Comparison of ENCODE assay signal across 30 cellular contexts in genomic region chr20:53695797-53696527, GRCh38.
"Had no signal": no experiment of that assay in that cellular context is flagged by ENCODE, and none has a peak within 500 bp of the region (broad histone marks: within the 10 kb centered on the region; RNA-seq: fewer than 3 reads in every experiment).

No MANE protein-coding gene starts in this region.

- H3K9ac ChIP-seq: neural progenitor cell had no signal

- H3K27me3 ChIP-seq: breast epithelium, esophagus muscularis mucosa, foreskin keratinocyte, heart left ventricle, neural progenitor cell, upper lobe of left lung, vagina had no signal

- ATAC-seq: activated CD4-positive, CD25-positive, alpha-beta regulatory T cell treated with anti-CD3 and anti-CD28 coated beads, Interleukin-2, amount 50 U/mL, for 24 hours; foreskin keratinocyte; left colon; naive thymus-derived CD4-positive, alpha-beta T cell; sciatic nerve; stimulated activated memory B cell treated with anti-CD40 and anti-IgM and Interleukin-4, amounts not matched to agents 10 μg/mL and 1 μg/mL and 100 μg/mL, for 72 hours; stimulated activated naive CD8-positive, alpha-beta T cell treated with anti-CD3 and anti-CD28 coated beads, Interleukin-15, amount 100 ng/mL, for 72 hours had no signal

- H3K4me3 ChIP-seq: breast epithelium, esophagus muscularis mucosa, heart left ventricle, neural progenitor cell, skin epidermis, upper lobe of left lung, vagina had no signal

- H3K27me3 Mint-ChIP-seq: activated naive CD4-positive, alpha-beta T cell treated with anti-CD3 and anti-CD28 coated beads, Interleukin-2, amount 50 U/mL, for 24 hours; naive thymus-derived CD4-positive, alpha-beta T cell; stimulated activated memory B cell treated with anti-CD40 and anti-IgM and Interleukin-4, amounts not matched to agents 10 μg/mL and 1 μg/mL and 100 μg/mL, for 72 hours; stimulated activated naive CD8-positive, alpha-beta T cell treated with anti-CD3 and anti-CD28 coated beads, Interleukin-15, amount 100 ng/mL, for 72 hours had no signal

- H3K27ac Mint-ChIP-seq: activated naive CD4-positive, alpha-beta T cell treated with anti-CD3 and anti-CD28 coated beads, Interleukin-2, amount 50 U/mL, for 24 hours; endodermal cell; mesothelial cell of epicardium; neural progenitor cell; stimulated activated memory B cell treated with anti-CD40 and anti-IgM and Interleukin-4, amounts not matched to agents 10 μg/mL and 1 μg/mL and 100 μg/mL, for 72 hours; stimulated activated naive CD8-positive, alpha-beta T cell treated with anti-CD3 and anti-CD28 coated beads, Interleukin-15, amount 100 ng/mL, for 72 hours had no signal

- H3K36me3 Mint-ChIP-seq: activated naive CD4-positive, alpha-beta T cell treated with anti-CD3 and anti-CD28 coated beads, Interleukin-2, amount 50 U/mL, for 24 hours; immature natural killer cell; mesothelial cell of epicardium; neural progenitor cell; stimulated activated memory B cell treated with anti-CD40 and anti-IgM and Interleukin-4, amounts not matched to agents 10 μg/mL and 1 μg/mL and 100 μg/mL, for 72 hours had no signal

- H3K9me3 ChIP-seq: breast epithelium, esophagus muscularis mucosa, heart left ventricle, upper lobe of left lung, vagina had no signal

- H3K36me3 ChIP-seq: breast epithelium, esophagus muscularis mucosa, heart left ventricle, neural progenitor cell, upper lobe of left lung, vagina had no signal

- H3K4me2 ChIP-seq: neural progenitor cell had no signal

- DNase-seq: activated CD4-positive, alpha-beta T cell treated with anti-CD3 and anti-CD28 coated beads for 48 hours; activated CD4-positive, alpha-beta T cell treated with anti-CD3 and anti-CD28 coated beads, Interleukin-2, amount 50 U/mL, for 48 hours; activated CD8-positive, alpha-beta memory T cell treated with anti-CD3 and anti-CD28 coated beads for 24 hours; activated T-cell treated with anti-CD3 and anti-CD28 coated beads, Interleukin-2, amount 50 U/mL, for 1 hour; central memory CD4-positive, alpha-beta T cell; endodermal cell; foreskin keratinocyte; heart left ventricle; hypothalamus; immature natural killer cell; kidney; left colon; mammary epithelial cell; naive thymus-derived CD4-positive, alpha-beta T cell; stimulated activated CD4-positive, alpha-beta T cell treated with anti-CD3 and anti-CD28 coated beads, Interleukin-4, amount 100 ng/mL, for 24 hours; stimulated activated naive CD8-positive, alpha-beta T cell treated with anti-CD3 and anti-CD28 coated beads, Interleukin-15, amount 100 ng/mL, for 72 hours; T-helper 9 cell had no signal

- H3K27ac ChIP-seq: breast epithelium, esophagus muscularis mucosa, foreskin keratinocyte, heart left ventricle, neural progenitor cell, upper lobe of left lung, vagina, VCaP had no signal

- H3K4me3 Mint-ChIP-seq: activated naive CD4-positive, alpha-beta T cell treated with anti-CD3 and anti-CD28 coated beads, Interleukin-2, amount 50 U/mL, for 24 hours; endodermal cell; immature natural killer cell; mesothelial cell of epicardium; naive thymus-derived CD4-positive, alpha-beta T cell; neural progenitor cell; stimulated activated memory B cell treated with anti-CD40 and anti-IgM and Interleukin-4, amounts not matched to agents 10 μg/mL and 1 μg/mL and 100 μg/mL, for 72 hours; stimulated activated naive CD8-positive, alpha-beta T cell treated with anti-CD3 and anti-CD28 coated beads, Interleukin-15, amount 100 ng/mL, for 72 hours had no signal

- H3K4me1 ChIP-seq: breast epithelium, foreskin keratinocyte, neural progenitor cell, vagina had no signal

- H3K9me3 Mint-ChIP-seq: activated naive CD4-positive, alpha-beta T cell treated with anti-CD3 and anti-CD28 coated beads, Interleukin-2, amount 50 U/mL, for 24 hours; endodermal cell; immature natural killer cell; mesothelial cell of epicardium; neural progenitor cell; stimulated activated memory B cell treated with anti-CD40 and anti-IgM and Interleukin-4, amounts not matched to agents 10 μg/mL and 1 μg/mL and 100 μg/mL, for 72 hours; stimulated activated naive CD8-positive, alpha-beta T cell treated with anti-CD3 and anti-CD28 coated beads, Interleukin-15, amount 100 ng/mL, for 72 hours had no signal

- H2AFZ ChIP-seq: neural progenitor cell had no signal

- FAIRE-seq: kidney, TTC549 had no signal
